29 cellular contexts compared by ENCODE assay signal in the genomic region with DNA sequence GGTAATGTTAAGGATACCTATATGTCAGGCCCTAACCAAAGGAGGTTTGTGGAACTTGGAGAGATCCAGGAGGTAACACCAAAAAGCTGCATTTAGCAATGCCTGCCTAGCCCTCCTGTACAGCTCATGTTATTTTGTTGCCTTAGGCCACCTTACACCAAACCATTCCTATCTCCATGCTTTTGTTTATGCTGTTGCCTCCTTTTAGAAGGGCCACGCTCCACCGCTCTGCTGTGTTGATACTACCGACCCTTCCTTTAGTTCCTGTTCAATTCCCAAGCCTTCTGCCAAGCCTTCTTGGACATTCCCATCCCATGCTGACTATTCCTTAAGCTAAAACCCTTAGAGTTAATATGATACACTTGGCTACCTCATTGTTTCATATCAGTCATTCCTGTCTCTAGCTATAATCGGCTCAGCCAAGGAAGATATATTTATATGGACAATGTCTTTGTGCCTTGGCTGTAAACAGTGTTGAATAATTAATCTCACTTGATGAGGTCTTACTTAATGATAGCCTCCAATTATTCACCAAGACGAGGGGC.
"Had no signal": no experiment of that assay in that cellular context is flagged by ENCODE, and none has a peak within 500 bp of the region (broad histone marks: within the 10 kb centered on the region; RNA-seq: fewer than 3 reads in every experiment).

No MANE protein-coding gene starts in this region.

- H3K27ac ChIP-seq: coronary artery, esophagus squamous epithelium, ovary, suprapubic skin, transverse colon, vagina had no signal

- H3K27me3 Mint-ChIP-seq: memory B cell; stimulated activated naive CD8-positive, alpha-beta T cell treated with anti-CD3 and anti-CD28 coated beads, Interleukin-15, amount 100 ng/mL, for 72 hours had no signal

- DNase-seq: dermis blood vessel endothelial cell; effector memory CD4-positive, alpha-beta T cell; erythroblast; esophagus squamous epithelium; foreskin melanocyte; head of caudate nucleus; kidney; left colon; mucosa of descending colon; naive B cell; occipital lobe; ovary; posterior cingulate gyrus; stimulated activated CD4-positive, alpha-beta T cell treated with anti-CD3 and anti-CD28 coated beads, Interleukin-12 subunit alpha, Interleukin-12 subunit beta, amount 100 ng/mL, for 4 hours; stimulated activated CD4-positive, alpha-beta T cell treated with anti-CD3 and anti-CD28 coated beads, Interleukin-1b, Interleukin-23, amount 100 ng/mL, for 48 hours; stimulated activated CD4-positive, alpha-beta T cell treated with anti-CD3 and anti-CD28 coated beads, Interleukin-4, amount 100 ng/mL, for 1 hour; stimulated activated CD8-positive, alpha-beta memory T cell treated with anti-CD3 and anti-CD28 coated beads, Interleukin-4, amount 100 ng/mL, for 48 hours; stimulated activated naive CD4-positive, alpha-beta T cell; stimulated activated naive CD8-positive, alpha-beta T cell treated with anti-CD3 and anti-CD28 coated beads, Interleukin-15, amount 100 ng/mL, for 72 hours; transverse colon had no signal

- H3K27ac Mint-ChIP-seq: memory B cell; naive B cell; natural killer cell treated with Interleukin-12 subunit alpha and Interleukin-12 subunit beta and Interleukin-15 and Interleukin-18, amount 100 ng/mL, for 72 hours; stimulated activated naive CD8-positive, alpha-beta T cell treated with anti-CD3 and anti-CD28 coated beads, Interleukin-15, amount 100 ng/mL, for 72 hours had no signal

- ATAC-seq: left colon; mucosa of descending colon; natural killer cell treated with Interleukin-12 subunit alpha and Interleukin-12 subunit beta and Interleukin-15 and Interleukin-18, amount 100 ng/mL, for 72 hours; sciatic nerve; stimulated activated naive CD8-positive, alpha-beta T cell treated with anti-CD3 and anti-CD28 coated beads, Interleukin-15, amount 100 ng/mL, for 72 hours had no signal

- H3K9me3 Mint-ChIP-seq: memory B cell; mesothelial cell of epicardium; natural killer cell treated with Interleukin-12 subunit alpha and Interleukin-12 subunit beta and Interleukin-15 and Interleukin-18, amount 100 ng/mL, for 72 hours; stimulated activated naive CD8-positive, alpha-beta T cell treated with anti-CD3 and anti-CD28 coated beads, Interleukin-15, amount 100 ng/mL, for 72 hours had no signal

- H3K36me3 Mint-ChIP-seq: memory B cell; mesothelial cell of epicardium; naive B cell; natural killer cell treated with Interleukin-12 subunit alpha and Interleukin-12 subunit beta and Interleukin-15 and Interleukin-18, amount 100 ng/mL, for 72 hours had no signal

- H3K9me3 ChIP-seq: esophagus squamous epithelium, mucosa of descending colon, ovary, suprapubic skin, transverse colon, vagina had no signal

- H3K27me3 ChIP-seq: esophagus squamous epithelium, ovary, suprapubic skin, transverse colon, vagina had no signal

- H3K4me3 ChIP-seq: coronary artery, esophagus squamous epithelium, lung, mucosa of descending colon, ovary, smooth muscle cell, suprapubic skin, transverse colon, vagina had no signal

- H3K4me2 ChIP-seq: smooth muscle cell had no signal

- H3K36me3 ChIP-seq: esophagus squamous epithelium, ovary, suprapubic skin, transverse colon, vagina had no signal

- H3K4me1 Mint-ChIP-seq: memory B cell; naive B cell; stimulated activated naive CD8-positive, alpha-beta T cell treated with anti-CD3 and anti-CD28 coated beads, Interleukin-15, amount 100 ng/mL, for 72 hours had no signal

- H3K4me1 ChIP-seq: esophagus squamous epithelium, suprapubic skin, transverse colon, vagina had no signal

- H3K4me3 Mint-ChIP-seq: memory B cell; mesothelial cell of epicardium; naive B cell; natural killer cell treated with Interleukin-12 subunit alpha and Interleukin-12 subunit beta and Interleukin-15 and Interleukin-18, amount 100 ng/mL, for 72 hours; stimulated activated naive CD8-positive, alpha-beta T cell treated with anti-CD3 and anti-CD28 coated beads, Interleukin-15, amount 100 ng/mL, for 72 hours had no signal
